Comparison of ENCODE assay signal across 25 cellular contexts in genomic region chrX:10537308-10537707, GRCh38.
"Had no signal": no experiment of that assay in that cellular context is flagged by ENCODE, and none has a peak within 500 bp of the region (broad histone marks: within the 10 kb centered on the region; RNA-seq: fewer than 3 reads in every experiment).

No MANE protein-coding gene starts in this region.

- H3K9me3 ChIP-seq: esophagus squamous epithelium, left ventricle myocardium inferior, lower lobe of right lung, psoas muscle, suprapubic skin, transverse colon, upper lobe of right lung, vagina had no signal

- H3K36me3 ChIP-seq: esophagus squamous epithelium, left ventricle myocardium inferior, lower lobe of right lung, suprapubic skin, transverse colon, upper lobe of right lung, vagina had no signal

- H3K4me1 ChIP-seq: esophagus squamous epithelium, lower lobe of right lung, psoas muscle, suprapubic skin, transverse colon, upper lobe of right lung, vagina had no signal

- FAIRE-seq: endometrium, keratinocyte had no signal

- H3K27ac ChIP-seq: coronary artery, esophagus squamous epithelium, left ventricle myocardium inferior, lower lobe of right lung, psoas muscle, skin epidermis, suprapubic skin, transverse colon, upper lobe of right lung, vagina had no signal

- ATAC-seq: lower lobe of right lung; naive thymus-derived CD8-positive, alpha-beta T cell; psoas muscle; right cardiac atrium; stimulated activated naive B cell treated with anti-CD40 and anti-IgM and Interleukin-4, amounts not matched to agents 10 μg/mL and 1 μg/mL and 100 μg/mL, for 72 hours; stimulated activated naive CD8-positive, alpha-beta T cell treated with anti-CD3 and anti-CD28 coated beads, Interleukin-15, amount 100 ng/mL, for 72 hours; upper lobe of right lung had no signal

- DNase-seq: dermis blood vessel endothelial cell; effector memory CD4-positive, alpha-beta T cell; erythroblast; esophagus squamous epithelium; foreskin melanocyte; left ventricle myocardium inferior; lower lobe of right lung; naive thymus-derived CD8-positive, alpha-beta T cell; nephron progenitor cell; nucleus accumbens; posterior cingulate gyrus; psoas muscle; right cardiac atrium; stimulated activated CD4-positive, alpha-beta T cell treated with anti-CD3 and anti-CD28 coated beads, Interleukin-15, amount 100 ng/mL, for 24 hours; stimulated activated CD4-positive, alpha-beta T cell treated with anti-CD3 and anti-CD28 coated beads, Interleukin-2, amount 100 ng/mL, for 48 hours; stimulated activated naive B cell treated with anti-CD40 and anti-IgM and Interleukin-4, amounts not matched to agents 10 μg/mL and 1 μg/mL and 100 μg/mL, for 72 hours; stimulated activated naive CD8-positive, alpha-beta T cell treated with anti-CD3 and anti-CD28 coated beads, Interleukin-15, amount 100 ng/mL, for 72 hours; transverse colon; upper lobe of right lung had no signal

- H3K4me3 ChIP-seq: coronary artery, esophagus squamous epithelium, left ventricle myocardium inferior, lower lobe of right lung, psoas muscle, skin epidermis, suprapubic skin, transverse colon, upper lobe of right lung, vagina had no signal

- H3K27me3 ChIP-seq: esophagus squamous epithelium, suprapubic skin, transverse colon, upper lobe of right lung, vagina had no signal
